In the genomic region with DNA sequence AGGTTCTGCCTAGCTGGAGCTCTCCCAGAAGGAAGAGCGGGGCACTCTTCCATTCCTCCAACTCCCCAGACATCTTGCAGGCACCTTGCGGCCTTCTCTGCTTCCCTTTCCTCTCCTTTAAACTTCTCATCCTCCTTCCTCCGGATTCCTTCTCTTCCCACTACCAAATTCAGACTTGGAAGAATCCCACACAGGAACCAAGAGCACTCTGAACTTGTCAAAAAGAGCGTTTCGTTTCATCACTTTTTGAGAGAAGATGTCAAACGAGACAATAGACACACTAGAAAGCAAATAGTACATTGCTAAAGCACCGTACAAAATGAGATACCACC, we compare ENCODE assay signal across 11 cellular contexts. TPM values are rescaled to one million over a fixed set of nuclear protein-coding genes. Genes with fewer than 3 reads are reported as not detected.
DNase-seq lines count a peak whose midpoint lies in the region; ATAC-seq and TF ChIP-seq lines count a peak whose summit lies in the region.
"Had no signal": no experiment of that assay in that cellular context is flagged by ENCODE, and none has a peak within 500 bp of the region (broad histone marks: within the 10 kb centered on the region; RNA-seq: fewer than 3 reads in every experiment).

No MANE protein-coding gene starts in this region.

- H3K27me3 ChIP-seq in HUES48 (ENCODE audit: control insufficient read depth, insufficient read depth, low read length), result peaks cover 64% of the 10 kb centered on the region
- H3K27me3 ChIP-seq in right lobe of liver, result peaks cover 0 to 19% of the 10 kb centered on the region in 2 donors
- no peaks in the 10 kb centered on the region for H3K27me3 ChIP-seq in Karpas-422 (ENCODE audit: low read length)

- H3K4me3 ChIP-seq in HUES48 (ENCODE audit: low read depth, low read length), result peak overlapping the region; percentile 72
- H3K4me3 ChIP-seq in right lobe of liver, result peak overlapping the region; percentile 42 to 52 (median 47)
- H3K4me3 ChIP-seq in Karpas-422 (ENCODE audit: low read length), result no peak overlapping the region

- TF ChIP-seq CTCF in brain (conservative IDR thresholded peaks at IDR 0.05) (no peak), right lobe of liver (IDR thresholded peaks at IDR 0.05) (no peak)

- H3K9me3 Mint-ChIP-seq in brain, result peaks cover 12 to 24% (median 18%) of the 10 kb centered on the region in 5 experiments
- H3K9me3 Mint-ChIP-seq in stimulated activated effector memory CD8-positive, alpha-beta T cell treated with anti-CD3 and anti-CD28 coated beads, Interleukin-12 subunit alpha, Interleukin-12 subunit beta, amount 100 ng/mL, for 72 hours, result peaks cover 9% of the 10 kb centered on the region

- H2AFZ ChIP-seq in Karpas-422 (ENCODE audit: low read length), result no peak overlapping the region

- 43% methylated on average over 6 of the region's 7 CpGs for whole genome bisulfite sequencing in right lobe of liver (ENCODE audit: insufficient coverage, low coverage, low lambda C conversion rate, missing lambda C conversion rate)

- DNase-seq in right lobe of liver (no peak), DMS79 treated with DMSO at 0.1 percent for 48 hours (lab: John Stamatoyannopoulos, UW) (no peak), Karpas-422 (no peak)
- no peak for DNase-seq in stimulated activated effector memory CD8-positive, alpha-beta T cell treated with anti-CD3 and anti-CD28 coated beads, Interleukin-12 subunit alpha, Interleukin-12 subunit beta, amount 100 ng/mL, for 72 hours (ENCODE audit: low spot score in 2 of 2)
- no peak for DNase-seq in activated effector memory CD4-positive, alpha-beta T cell treated with Interleukin-2 at 50 U/mL for 16 hours
- DNase-seq: activated CD4-positive, alpha-beta T cell treated with anti-CD3 and anti-CD28 coated beads for 1 hour; effector CD4-positive, alpha-beta T cell had no signal

- H3K79me2 ChIP-seq in Karpas-422 (ENCODE audit: low read length), result no peaks in the 10 kb centered on the region

- ATAC-seq in right lobe of liver (no peak), GM21367 (IDR thresholded peaks at IDR 0.05; ENCODE audit: unreplicated experiment) (no peak)
- ATAC-seq in stimulated activated effector memory CD8-positive, alpha-beta T cell treated with anti-CD3 and anti-CD28 coated beads, Interleukin-12 subunit alpha, Interleukin-12 subunit beta, amount 100 ng/mL, for 72 hours, result no peak

- peaks cover 60% of the 10 kb centered on the region for H3K27me3 Mint-ChIP-seq in brain

- H3K36me3 ChIP-seq in HUES48 (ENCODE audit: control insufficient read depth, insufficient read depth, low read length) (no peaks in the 10 kb centered on the region), right lobe of liver (no peaks in the 10 kb centered on the region), Karpas-422 (ENCODE audit: insufficient read depth, low read length) (no peaks in the 10 kb centered on the region)
- H3K36me3 ChIP-seq: neutrophil had no signal

- H3K4me1 ChIP-seq in HUES48 (ENCODE audit: control insufficient read depth, insufficient read depth, low read length), result peaks cover 12% of the 10 kb centered on the region
- peaks cover 0 to 15% (median 3%) of the 10 kb centered on the region in 4 donors for H3K4me1 ChIP-seq in right lobe of liver
- no peaks in the 10 kb centered on the region; the same call in 1 of the 2 replicates for H3K4me1 ChIP-seq in Karpas-422 (ENCODE audit: low read length)

- no peak for TF ChIP-seq POLR2A in right lobe of liver (IDR thresholded peaks at IDR 0.05)

- no peak overlapping the region for H3K27ac Mint-ChIP-seq in brain
- no peak overlapping the region for H3K27ac Mint-ChIP-seq in stimulated activated effector memory CD8-positive, alpha-beta T cell treated with anti-CD3 and anti-CD28 coated beads, Interleukin-12 subunit alpha, Interleukin-12 subunit beta, amount 100 ng/mL, for 72 hours

- H3K36me3 Mint-ChIP-seq in brain, result peaks cover 7% of the 10 kb centered on the region
- no peaks in the 10 kb centered on the region for H3K36me3 Mint-ChIP-seq in stimulated activated effector memory CD8-positive, alpha-beta T cell treated with anti-CD3 and anti-CD28 coated beads, Interleukin-12 subunit alpha, Interleukin-12 subunit beta, amount 100 ng/mL, for 72 hours

- no peaks in the 10 kb centered on the region for H3K9me2 ChIP-seq in Karpas-422 (replicated peaks; ENCODE audit: insufficient read depth, low read length)

- no peaks in the 10 kb centered on the region for H4K20me1 ChIP-seq in Karpas-422 (ENCODE audit: insufficient read depth, low read depth, low read length)

- H3K4me1 Mint-ChIP-seq in brain, result peaks cover 18% of the 10 kb centered on the region
- H3K4me1 Mint-ChIP-seq in stimulated activated effector memory CD8-positive, alpha-beta T cell treated with anti-CD3 and anti-CD28 coated beads, Interleukin-12 subunit alpha, Interleukin-12 subunit beta, amount 100 ng/mL, for 72 hours, result peaks cover 6% of the 10 kb centered on the region

- intact Hi-C loops in right lobe of liver (cut with DNase I), result no loop called here

- H3K9ac ChIP-seq in HUES48 (ENCODE audit: low read depth, low read length) (peak overlapping the region; percentile 48; the same call in 1 of the 2 replicates), Karpas-422 (ENCODE audit: low read length) (no peak overlapping the region)

- H3K27ac ChIP-seq in HUES48 (ENCODE audit: low read depth, low read length) (no peak overlapping the region), right lobe of liver (no peak overlapping the region), Karpas-422 (ENCODE audit: low read length) (no peak overlapping the region)
- H3K27ac ChIP-seq: neutrophil had no signal

- H3K4me3 Mint-ChIP-seq in brain, result peak overlapping the region; percentile 76 to 89 (median 83)
- peak overlapping the region; percentile 51 for H3K4me3 Mint-ChIP-seq in stimulated activated effector memory CD8-positive, alpha-beta T cell treated with anti-CD3 and anti-CD28 coated beads, Interleukin-12 subunit alpha, Interleukin-12 subunit beta, amount 100 ng/mL, for 72 hours

- no peaks in the 10 kb centered on the region for H3K9me3 ChIP-seq in HUES48 (ENCODE audit: control insufficient read depth, insufficient read depth, low read length)
- no peaks in the 10 kb centered on the region for H3K9me3 ChIP-seq in right lobe of liver
- H3K9me3 ChIP-seq in Karpas-422 (ENCODE audit: low read length), result no peaks in the 10 kb centered on the region
- H3K9me3 ChIP-seq: neutrophil had no signal

- no peak overlapping the region for H3K4me2 ChIP-seq in Karpas-422 (ENCODE audit: low read depth, low read length, poor library complexity, severe bottlenecking)

RNA-seq across cellular contexts. Expression of a gene that starts 0.5 kb away (rescaled TPM):
- not detected for polyA plus RNA-seq in brain (ENCODE audit: insufficient read depth, low read depth, low replicate concordance)
- not detected for total RNA-seq in right lobe of liver
- not detected in 2 replicates for total RNA-seq in Karpas-422 (2014; rRNA removed; shearing (Covaris generic); ENCODE audit: low replicate concordance)

RNA-seq across cellular contexts. Expression of a gene that starts 45.3 kb away (rescaled TPM):
- 4.3 TPM for polyA plus RNA-seq in brain (ENCODE audit: insufficient read depth, low read depth, low replicate concordance)
- total RNA-seq in right lobe of liver, result 10 to 100 TPM; 13.2 to 18.6 (median 16.3) TPM
- total RNA-seq in Karpas-422 (2014; rRNA removed; shearing (Covaris generic); ENCODE audit: low replicate concordance), result 23.0 and 27.8 TPM in 2 replicates
